33 cellular contexts compared by ENCODE assay signal in genomic region chr1:109611951-109612310, GRCh38.
"Had no signal": no experiment of that assay in that cellular context is flagged by ENCODE, and none has a peak within 500 bp of the region (broad histone marks: within the 10 kb centered on the region; RNA-seq: fewer than 3 reads in every experiment).

No MANE protein-coding gene starts in this region.

- H3K27me3 Mint-ChIP-seq: activated B cell treated with CpG ODN at 0.5 μM for 24 hours; activated CD8-positive, alpha-beta T cell treated with anti-CD3 and anti-CD28 coated beads for 36 hours; activated T-cell treated with anti-CD3 and anti-CD28 coated beads, Interleukin-2, amount 50 U/mL, for 24 hours had no signal

- H3K9me3 ChIP-seq: adrenal gland, body of pancreas, breast epithelium, Peyer's patch, SJSA1, SK-N-SH had no signal

- H3K36me3 ChIP-seq: adrenal gland, breast epithelium, Peyer's patch, SJSA1 had no signal

- H3K27ac Mint-ChIP-seq: activated B cell treated with CpG ODN at 0.5 μM for 24 hours; activated CD8-positive, alpha-beta T cell treated with anti-CD3 and anti-CD28 coated beads for 36 hours; activated naive CD4-positive, alpha-beta T cell treated with anti-CD3 and anti-CD28 coated beads for 36 hours; activated T-cell treated with anti-CD3 and anti-CD28 coated beads, Interleukin-2, amount 50 U/mL, for 24 hours; activated T-helper 1 cell treated with anti-CD3 and anti-CD28 coated beads, Interleukin-12 subunit alpha, Interleukin-12 subunit beta, Interleukin-2, Interleukin-4 antibody, amounts not matched to agents 30 ng/mL and 10 ng/mL and 1 ng/mL, durations not matched to agents 14 hours and 24 hours and 36 hours; T-helper 1 cell treated with Interleukin-12 subunit alpha and Interleukin-12 subunit beta and Interleukin-4 antibody, amounts not matched to agents 30 μg/mL and 1 μg/mL, for 36 hours; T-helper 2 cell treated with Interferon-gamma antibody and Interleukin-4, amounts not matched to agents 5 μg/mL and 100 μg/mL, for 36 hours had no signal

- H3K4me1 ChIP-seq: adrenal gland, body of pancreas, breast epithelium, Peyer's patch had no signal

- H3K4me3 ChIP-seq: adrenal gland, body of pancreas, breast epithelium, K562, Peyer's patch, SJSA1 had no signal

- ATAC-seq: activated CD8-positive, alpha-beta T cell treated with anti-CD3 and anti-CD28 coated beads for 36 hours; activated naive CD4-positive, alpha-beta T cell treated with anti-CD3 and anti-CD28 coated beads, Interleukin-2, amount 50 U/mL, for 72 hours; body of pancreas; K562; PC-3 had no signal

- H3K27ac ChIP-seq: adrenal gland, body of pancreas, breast epithelium, Peyer's patch, SJSA1 had no signal

- H3K4me3 Mint-ChIP-seq: activated B cell treated with CpG ODN at 0.5 μM for 24 hours; activated CD8-positive, alpha-beta T cell treated with anti-CD3 and anti-CD28 coated beads for 36 hours; activated naive CD4-positive, alpha-beta T cell treated with anti-CD3 and anti-CD28 coated beads for 36 hours; activated T-cell treated with anti-CD3 and anti-CD28 coated beads, Interleukin-2, amount 50 U/mL, for 24 hours; activated T-helper 1 cell treated with anti-CD3 and anti-CD28 coated beads, Interleukin-12 subunit alpha, Interleukin-12 subunit beta, Interleukin-2, Interleukin-4 antibody, amounts not matched to agents 30 ng/mL and 10 ng/mL and 1 ng/mL, durations not matched to agents 14 hours and 24 hours and 36 hours; T-helper 1 cell treated with Interleukin-12 subunit alpha and Interleukin-12 subunit beta and Interleukin-4 antibody, amounts not matched to agents 30 μg/mL and 1 μg/mL, for 36 hours; T-helper 2 cell treated with Interferon-gamma antibody and Interleukin-4, amounts not matched to agents 5 μg/mL and 100 μg/mL, for 36 hours had no signal

- H3K27me3 ChIP-seq: adrenal gland, body of pancreas, breast epithelium, Peyer's patch, SJSA1 had no signal

- H3K9me3 Mint-ChIP-seq: activated B cell treated with CpG ODN at 0.5 μM for 24 hours; activated CD8-positive, alpha-beta T cell treated with anti-CD3 and anti-CD28 coated beads for 36 hours; activated naive CD4-positive, alpha-beta T cell treated with anti-CD3 and anti-CD28 coated beads for 36 hours; activated naive CD4-positive, alpha-beta T cell treated with anti-CD3 and anti-CD28 coated beads, Interleukin-2, amount 50 U/mL, for 72 hours; activated T-cell treated with anti-CD3 and anti-CD28 coated beads, Interleukin-2, amount 50 U/mL, for 24 hours; activated T-helper 1 cell treated with anti-CD3 and anti-CD28 coated beads, Interleukin-12 subunit alpha, Interleukin-12 subunit beta, Interleukin-2, Interleukin-4 antibody, amounts not matched to agents 30 ng/mL and 10 ng/mL and 1 ng/mL, durations not matched to agents 14 hours and 24 hours and 36 hours; T-helper 1 cell treated with Interleukin-12 subunit alpha and Interleukin-12 subunit beta and Interleukin-4 antibody, amounts not matched to agents 30 μg/mL and 1 μg/mL, for 36 hours; T-helper 2 cell treated with Interferon-gamma antibody and Interleukin-4, amounts not matched to agents 5 μg/mL and 100 μg/mL, for 36 hours had no signal

- DNase-seq: activated B cell treated with CpG ODN at 0.5 μM for 24 hours; activated CD4-positive, alpha-beta T cell treated with anti-CD3 and anti-CD28 coated beads for 4 hours; activated CD4-positive, alpha-beta T cell treated with anti-CD3 and anti-CD28 coated beads, Interleukin-2, amount 50 U/mL, for 4 hours; activated CD4-positive, CD25-positive, alpha-beta regulatory T cell treated with anti-CD3 and anti-CD28 coated beads, Interleukin-2, amount 50 U/mL, for 72 hours; activated CD8-positive, alpha-beta T cell treated with anti-CD3 and anti-CD28 coated beads for 36 hours; activated gamma-delta T cell treated with Interleukin-2 at 50 U/mL for 16 hours; activated naive CD4-positive, alpha-beta T cell treated with anti-CD3 and anti-CD28 coated beads for 36 hours; activated T-cell treated with anti-CD3 and anti-CD28 coated beads, Interleukin-2, amount 50 U/mL, for 24 hours; adrenal gland; body of pancreas; NCI-H1092 treated with DMSO at 0.1 percent for 48 hours; NCI-H1417; NCI-H146; NCI-H187; NCI-H2029 treated with DMSO at 0.1 percent for 48 hours; NCI-H2107; NCI-H2171; NCI-H510A; NCI-H526; NCI-H748 treated with DMSO at 0.1 percent for 48 hours; NK-92 treated with Interleukin-12 subunit alpha and Interleukin-12 subunit beta, amount 100 ng/mL, for 24 hours; PC-3; Peyer's patch; RPMI8226; SHP77 treated with DMSO at 0.1 percent for 48 hours; SK-N-SH had no signal
